In the genomic region with DNA sequence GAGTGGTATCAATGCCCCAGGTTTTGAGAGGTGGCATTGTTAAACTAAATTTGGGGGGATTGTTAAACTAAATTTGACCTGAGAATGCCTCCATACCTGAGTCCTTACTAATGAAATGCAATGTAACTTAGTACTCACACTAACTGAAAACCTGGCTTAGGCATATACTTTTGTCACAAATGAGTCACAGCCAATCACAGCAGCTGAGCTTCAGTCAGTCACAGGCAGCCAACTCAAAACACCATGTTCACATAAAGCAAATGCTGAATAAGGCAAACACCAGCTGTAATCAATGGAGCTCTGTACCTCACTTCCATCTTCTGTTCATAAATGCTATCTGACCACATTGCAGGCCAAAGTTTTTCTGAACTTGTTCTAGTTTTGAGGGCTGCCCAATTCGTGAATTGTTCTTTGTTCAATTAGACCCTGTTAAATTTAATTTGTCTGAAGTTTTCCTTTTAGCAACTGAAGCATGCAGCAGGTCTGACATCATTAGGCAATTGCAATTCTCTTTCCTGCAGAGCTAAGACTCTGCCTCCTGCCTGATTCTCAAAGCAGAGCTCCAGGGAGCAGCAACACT, we compare ENCODE assay signal across 27 cellular contexts.
DNase-seq lines count a peak whose midpoint lies in the region; ATAC-seq, FAIRE-seq and TF ChIP-seq lines count a peak whose summit lies in the region.
"Had no signal": no experiment of that assay in that cellular context is flagged by ENCODE, and none has a peak within 500 bp of the region (broad histone marks: within the 10 kb centered on the region; RNA-seq: fewer than 3 reads in every experiment).

No MANE protein-coding gene starts in this region.

- peak overlapping the region; percentile 65; the same call in 1 of the 2 replicates for H3K18ac ChIP-seq in H1 (ENCODE audit: extremely low read depth, low read length)

- H3K23ac ChIP-seq in H1 (ENCODE audit: insufficient read length) = no peak overlapping the region

- H3K4ac ChIP-seq in H1 (replicated peaks; ENCODE audit: insufficient read length, low read depth, low read length) = no peak overlapping the region

- no peaks in the 10 kb centered on the region for H3K4me1 Mint-ChIP-seq in activated naive CD8-positive, alpha-beta T cell treated with anti-CD3 and anti-CD28 coated beads, Interleukin-2, amount 50 U/mL, for 24 hours
- H3K4me1 Mint-ChIP-seq: immature natural killer cell, memory B cell had no signal

- peak overlapping the region; percentile 57; the same call in 1 of the 2 replicates for H2BK5ac ChIP-seq in H1 (ENCODE audit: low read depth, low read length)

- no peak for TF ChIP-seq POLR2A in H1 (IDR thresholded peaks at IDR 0.05; ENCODE audit: control extremely low read depth in 1 of 2, low read depth in 2 of 2, low read length in 2 of 2)

- H3K27me3 ChIP-seq in H1 (replicated peaks in 1 of 4; ENCODE audit: control insufficient read depth in 3 of 4, extremely low read depth in 1 of 4, insufficient read depth in 3 of 4, low read length in 3 of 4) (no peaks in the 10 kb centered on the region), keratinocyte (ENCODE audit: control insufficient read depth, extremely low read depth, insufficient read depth, low read length) (no peaks in the 10 kb centered on the region)
- H3K27me3 ChIP-seq: BLaER1 had no signal

- H3K23me2 ChIP-seq in H1 (ENCODE audit: low read depth, low read length) = no peaks in the 10 kb centered on the region

- peak overlapping the region in 1 of 4 experiments; percentile 43; a peak in 1 of 8 replicates for H3K4me3 ChIP-seq in H1 (ENCODE audit: extremely low read depth in 1 of 4, insufficient read depth in 2 of 4, low read depth in 3 of 4, low read length in 4 of 4)
- no peak overlapping the region for H3K4me3 ChIP-seq in keratinocyte (ENCODE audit: control insufficient read depth in 2 of 3, extremely low read depth in 1 of 3, insufficient read depth in 2 of 3, low read depth in 1 of 3, low read length in 3 of 3)
- H3K4me3 ChIP-seq: BLaER1, GM12878, thoracic aorta had no signal

- POLR2A ChIA-PET in H1 (lab: Charles Lee; ENCODE audit: partially characterized antibody) = no interaction called here

- H3K36me3 ChIP-seq in H1 (ENCODE audit: control insufficient read depth in 2 of 4, insufficient read depth in 4 of 4, low read length in 3 of 4) (peaks cover 0 to 16% (median 0%) of the 10 kb centered on the region in 4 experiments; a peak in 2 of 8 replicates), keratinocyte (ENCODE audit: control insufficient read depth in 2 of 2, extremely low read depth in 1 of 2, insufficient read depth in 2 of 2, low read length in 2 of 2) (no peaks in the 10 kb centered on the region)
- H3K36me3 ChIP-seq: BLaER1, thoracic aorta had no signal

- H2BK20ac ChIP-seq in H1 (ENCODE audit: low read length) = peak overlapping the region; percentile 72; the same call in 1 of the 2 replicates

- dilution Hi-C loops in keratinocyte (cut with MboI; ENCODE audit: extremely low pct_ligation_motif_present, low sequenced_read_pairs) = no loop called here

- peak overlapping the region; percentile 70 for H4K91ac ChIP-seq in H1 (replicated peaks; ENCODE audit: insufficient read length, low read length)

- 57% methylated on average over 1 of the region's 1 CpG; no CpG with 5 or more reads in 1 of the 2 experiments for WGBS in H1 (ENCODE audit: extremely low coverage in 1 of 2, insufficient coverage in 1 of 2, insufficient read length in 1 of 2, insufficient replicate concordance in 2 of 2, low coverage in 1 of 2, low lambda C conversion rate in 2 of 2, missing lambda C conversion rate in 1 of 2), 2 experiments

- no peak overlapping the region for H3K56ac ChIP-seq in H1 (replicated peaks; ENCODE audit: insufficient read length, low read depth, low read length)

- H2BK12ac ChIP-seq in H1 (ENCODE audit: low read depth, low read length) = peak overlapping the region; percentile 40

- H3K4me1 ChIP-seq in H1 (replicated peaks in 1 of 4; ENCODE audit: control insufficient read depth in 3 of 4, insufficient read depth in 4 of 4, low read length in 3 of 4) = peaks cover 0 to 12% (median 10%) of the 10 kb centered on the region in 4 experiments; a peak in 4 of 7 replicates
- peaks cover 27% of the 10 kb centered on the region for H3K4me1 ChIP-seq in keratinocyte (ENCODE audit: control insufficient read depth, extremely low read depth, insufficient read depth, low read length)
- H3K4me1 ChIP-seq: BLaER1 had no signal

- no peak overlapping the region for H3K27ac Mint-ChIP-seq in activated naive CD8-positive, alpha-beta T cell treated with anti-CD3 and anti-CD28 coated beads, Interleukin-2, amount 50 U/mL, for 24 hours
- H3K27ac Mint-ChIP-seq: activated CD4-positive, alpha-beta memory T cell treated with anti-CD3 and anti-CD28 coated beads for 36 hours; activated naive CD4-positive, alpha-beta T cell treated with anti-CD3 and anti-CD28 coated beads for 36 hours; immature natural killer cell; memory B cell; natural killer cell treated with Interleukin-12 subunit alpha and Interleukin-12 subunit beta and Interleukin-15 and Interleukin-18, amount 100 ng/mL, for 72 hours; progenitor cell of endocrine pancreas had no signal

- TF ChIP-seq CTCF in H1 (IDR thresholded peaks at IDR 0.05; ENCODE audit: control extremely low read depth in 1 of 3, insufficient read depth in 1 of 3, low read depth in 1 of 3, low read length in 3 of 3) = no peak
- TF ChIP-seq CTCF in keratinocyte (optimal IDR thresholded peaks at IDR 0.05 in 1 of 3, IDR thresholded peaks at IDR 0.05 in 1 of 3, conservative IDR thresholded peaks at IDR 0.05 in 1 of 3; ENCODE audit: extremely low read depth in 1 of 3, insufficient read depth in 2 of 3, low read length in 3 of 3) = no peak

- no peak for TF ChIP-seq RAD21 in H1 (IDR thresholded peaks at IDR 0.05 in 1 of 2, conservative IDR thresholded peaks at IDR 0.05 in 1 of 2; ENCODE audit: low read depth in 2 of 2, low read length in 2 of 2)

- CTCF ChIA-PET in H1 (lab: Charles Lee; ENCODE audit: partially characterized antibody) = interaction anchor here (0.6 to 1.2 kb wide), 2 partner anchors 8 to 1124 kb away, joined by 3 read pairs; no protein-coding TSS in a partner anchor

- H3K79me2 ChIP-seq in H1 (ENCODE audit: control insufficient read depth in 1 of 2, insufficient read depth in 2 of 2, low read length in 2 of 2) (no peaks in the 10 kb centered on the region), keratinocyte (ENCODE audit: control insufficient read depth, insufficient read depth, low read length) (no peaks in the 10 kb centered on the region)

- H3K9me1 ChIP-seq in keratinocyte (ENCODE audit: control insufficient read depth, extremely low read depth, insufficient read depth, low read length) = no peaks in the 10 kb centered on the region

- H3K79me1 ChIP-seq in H1 (ENCODE audit: low read depth, low read length) = no peaks in the 10 kb centered on the region; the same call in 1 of the 2 replicates

- no peaks in the 10 kb centered on the region for H3K36me3 Mint-ChIP-seq in activated naive CD8-positive, alpha-beta T cell treated with anti-CD3 and anti-CD28 coated beads, Interleukin-2, amount 50 U/mL, for 24 hours (ENCODE audit: low read depth)
- H3K36me3 Mint-ChIP-seq: activated CD4-positive, alpha-beta memory T cell treated with anti-CD3 and anti-CD28 coated beads for 36 hours; immature natural killer cell; memory B cell; natural killer cell treated with Interleukin-12 subunit alpha and Interleukin-12 subunit beta and Interleukin-15 and Interleukin-18, amount 100 ng/mL, for 72 hours had no signal

- H3K4me3 Mint-ChIP-seq in activated naive CD8-positive, alpha-beta T cell treated with anti-CD3 and anti-CD28 coated beads, Interleukin-2, amount 50 U/mL, for 24 hours = no peak overlapping the region
- H3K4me3 Mint-ChIP-seq: activated CD4-positive, alpha-beta memory T cell treated with anti-CD3 and anti-CD28 coated beads for 36 hours; activated naive CD4-positive, alpha-beta T cell treated with anti-CD3 and anti-CD28 coated beads for 36 hours; immature natural killer cell; memory B cell; natural killer cell treated with Interleukin-12 subunit alpha and Interleukin-12 subunit beta and Interleukin-15 and Interleukin-18, amount 100 ng/mL, for 72 hours had no signal

- H2AK5ac ChIP-seq in H1 (ENCODE audit: low read depth, low read length) = no peak overlapping the region

- H4K5ac ChIP-seq in H1 (ENCODE audit: insufficient read length, low read depth, low read length) = no peak overlapping the region

- H2AFZ ChIP-seq in H1 (ENCODE audit: low read length) = peak overlapping the region; percentile 8; the same call in 1 of the 2 replicates
- no peak overlapping the region for H2AFZ ChIP-seq in keratinocyte (ENCODE audit: control insufficient read depth, low read length)

- ATAC-seq in activated naive CD8-positive, alpha-beta T cell treated with anti-CD3 and anti-CD28 coated beads, Interleukin-2, amount 50 U/mL, for 24 hours = no peak
- ATAC-seq: GM12878; natural killer cell treated with Interleukin-12 subunit alpha and Interleukin-12 subunit beta and Interleukin-15 and Interleukin-18, amount 100 ng/mL, for 72 hours had no signal

- no peak overlapping the region for H4K8ac ChIP-seq in H1 (ENCODE audit: extremely low read depth, insufficient read depth, low read length)

- FAIRE-seq in H1 (lab: Jason Lieb, UNC) (no peak), keratinocyte (lab: Jason Lieb, UNC) (peak; percentile 97)
- FAIRE-seq: astrocyte, colon, endothelial cell of umbilical vein, GM12878 had no signal

- H4K20me1 ChIP-seq in H1 (replicated peaks in 1 of 2; ENCODE audit: control insufficient read depth in 1 of 2, insufficient read depth in 2 of 2, low read length in 2 of 2) (no peaks in the 10 kb centered on the region), keratinocyte (ENCODE audit: control insufficient read depth, extremely low read depth, insufficient read depth, low read length) (no peaks in the 10 kb centered on the region)
- H4K20me1 ChIP-seq: BLaER1 had no signal

- H3K9me3 Mint-ChIP-seq in activated naive CD8-positive, alpha-beta T cell treated with anti-CD3 and anti-CD28 coated beads, Interleukin-2, amount 50 U/mL, for 24 hours = no peaks in the 10 kb centered on the region
- H3K9me3 Mint-ChIP-seq: activated CD4-positive, alpha-beta memory T cell treated with anti-CD3 and anti-CD28 coated beads for 36 hours; activated naive CD4-positive, alpha-beta T cell treated with anti-CD3 and anti-CD28 coated beads for 36 hours; natural killer cell treated with Interleukin-12 subunit alpha and Interleukin-12 subunit beta and Interleukin-15 and Interleukin-18, amount 100 ng/mL, for 72 hours had no signal

- peak overlapping the region; percentile 33 for H2BK120ac ChIP-seq in H1 (replicated peaks; ENCODE audit: low read depth, low read length)

- H3K14ac ChIP-seq in H1 (ENCODE audit: insufficient read length) = no peak overlapping the region

- H3K27me3 Mint-ChIP-seq in activated naive CD8-positive, alpha-beta T cell treated with anti-CD3 and anti-CD28 coated beads, Interleukin-2, amount 50 U/mL, for 24 hours = peaks cover 8% of the 10 kb centered on the region

- H3K9ac ChIP-seq in H1 (replicated peaks in 1 of 4; ENCODE audit: extremely low read depth in 1 of 4, low read depth in 3 of 4, low read length in 3 of 4) (no peak overlapping the region), keratinocyte (ENCODE audit: control insufficient read depth, extremely low read depth, insufficient read depth, low read length) (no peak overlapping the region)
- H3K9ac ChIP-seq: BLaER1 had no signal

- no peak overlapping the region for H2BK15ac ChIP-seq in H1 (ENCODE audit: low read length)

- H3K27ac ChIP-seq in H1 (ENCODE audit: low read depth, low read length) = no peak overlapping the region
- H3K27ac ChIP-seq in keratinocyte (ENCODE audit: control insufficient read depth, insufficient read depth, low read length) = no peak overlapping the region
- H3K27ac ChIP-seq: BLaER1, RWPE1, thoracic aorta had no signal

- H3K4me2 ChIP-seq in H1 (ENCODE audit: insufficient read depth in 1 of 2, low read depth in 2 of 2, low read length in 2 of 2) (peak overlapping the region; percentile 49 to 53), keratinocyte (ENCODE audit: control insufficient read depth, extremely low read depth, insufficient read depth, low read depth, low read length) (no peak overlapping the region)
- H3K4me2 ChIP-seq: BLaER1 had no signal

- DNase-seq in Ammon's horn (ENCODE audit: low spot score) (peak; percentile 56), LHCN-M2 (ENCODE audit: low read depth) (peak; percentile 69), H1 (ENCODE audit: low read depth in 1 of 2, low spot score in 2 of 2) (no peak), keratinocyte (ENCODE audit: low read depth, low spot score) (no peak), NCI-H1436 treated with DMSO at 0.1 percent for 48 hours (lab: John Stamatoyannopoulos, UW) (no peak), DMS114 treated with DMSO at 0.1 percent for 48 hours (lab: John Stamatoyannopoulos, UW; ENCODE audit: unreplicated experiment) (no peak)
- DNase-seq in activated naive CD8-positive, alpha-beta T cell treated with anti-CD3 and anti-CD28 coated beads, Interleukin-2, amount 50 U/mL, for 24 hours = no peak
- DNase-seq in stimulated activated CD4-positive, alpha-beta T cell treated with anti-CD3 and anti-CD28 coated beads, Interleukin-2, amount 100 ng/mL, for 48 hours = no peak
- DNase-seq: activated CD4-positive, alpha-beta memory T cell treated with anti-CD3 and anti-CD28 coated beads for 36 hours; activated naive CD4-positive, alpha-beta T cell treated with anti-CD3 and anti-CD28 coated beads for 36 hours; activated T-cell treated with anti-CD3 and anti-CD28 coated beads, Interleukin-2, amount 50 U/mL, for 1 hour; GF-D8; glutamatergic neuron; immature natural killer cell; NCI-H187; NCI-H446 treated with DMSO at 0.1 percent for 48 hours; NK-92 treated with Interleukin-12 subunit alpha and Interleukin-12 subunit beta, amount 100 ng/mL, for 24 hours had no signal

- no peak for TF ChIP-seq EP300 in H1 (IDR thresholded peaks at IDR 0.05; ENCODE audit: borderline replicate concordance in 1 of 2, low read depth in 2 of 2, low read length in 2 of 2)

- H3K9me3 ChIP-seq in H1 (ENCODE audit: insufficient read depth in 2 of 2, low read depth in 1 of 2, low read length in 1 of 2) (peaks cover 14 to 23% of the 10 kb centered on the region in 2 experiments), keratinocyte (ENCODE audit: control insufficient read depth, low read depth, low read length) (no peaks in the 10 kb centered on the region)
- H3K9me3 ChIP-seq: BLaER1, thoracic aorta had no signal

Comparison
In these comparisons a context has a peak if more than half of its experiments do, and no peak if none do; other contexts are left out.
1. DNase-seq: peak in Ammon's horn (single experiment) and LHCN-M2 (single experiment); none in H1 (0 of 2), keratinocyte (single experiment), activated naive CD8-positive, alpha-beta T cell treated with anti-CD3 and anti-CD28 coated beads, Interleukin-2, amount 50 U/mL, for 24 hours (single experiment), NCI-H1436 treated with DMSO at 0.1 percent for 48 hours (single experiment), DMS114 treated with DMSO at 0.1 percent for 48 hours (single experiment) and stimulated activated CD4-positive, alpha-beta T cell treated with anti-CD3 and anti-CD28 coated beads, Interleukin-2, amount 100 ng/mL, for 48 hours (0 of 2).